24 cellular contexts compared by ENCODE assay signal in the genomic region with DNA sequence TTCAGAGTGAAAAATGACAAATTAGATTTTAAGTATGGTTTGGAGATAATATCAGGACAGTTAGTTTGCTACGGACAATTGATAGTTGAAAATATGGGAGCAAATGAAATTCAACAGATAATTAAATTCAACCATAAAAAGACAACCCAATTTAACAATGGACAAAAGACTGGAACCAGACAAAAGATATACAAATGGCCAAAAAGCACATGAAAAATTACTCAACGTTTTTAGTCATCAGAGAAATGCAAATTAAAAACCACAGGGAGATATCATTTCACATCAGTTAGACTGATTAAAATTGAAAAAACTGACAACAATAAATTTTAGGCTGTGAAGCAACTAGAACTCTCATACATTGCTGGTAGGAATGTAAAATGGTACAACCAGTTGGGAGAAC.
"Had no signal": no experiment of that assay in that cellular context is flagged by ENCODE, and none has a peak within 500 bp of the region (broad histone marks: within the 10 kb centered on the region; RNA-seq: fewer than 3 reads in every experiment).

No MANE protein-coding gene starts in this region.

- ATAC-seq: activated CD4-positive, alpha-beta T cell treated with anti-CD3 and anti-CD28 coated beads for 36 hours; Panc1; T-cell had no signal

- DNase-seq: activated B cell treated with CpG ODN at 0.5 μM for 24 hours; activated CD4-positive, alpha-beta memory T cell treated with anti-CD3 and anti-CD28 coated beads, Interleukin-2, amount 10 ng/mL, durations not matched to agents 7 days and 5 days; activated CD4-positive, alpha-beta T cell treated with anti-CD3 and anti-CD28 coated beads for 36 hours; activated CD4-positive, alpha-beta T cell treated with anti-CD3 and anti-CD28 coated beads, Interleukin-2, amount 50 U/mL, for 1 hour; activated CD8-positive, alpha-beta memory T cell treated with anti-CD3 and anti-CD28 coated beads, Interleukin-2, amount 50 U/mL, for 4 hours; activated effector memory CD4-positive, alpha-beta T cell treated with Interleukin-2 at 50 U/mL for 16 hours; activated naive CD4-positive, alpha-beta T cell; amniotic stem cell; NCI-H1048; NCI-H1417; NCI-H1694; NCI-H2029 treated with DMSO at 0.1 percent for 48 hours; NCI-H345; NCI-H510A; NCI-H526 treated with DMSO at 0.1 percent for 48 hours; NCI-H82; NK-92 treated with Interleukin-12 subunit alpha and Interleukin-12 subunit beta, amount 100 ng/mL, for 24 hours; OCI-M1; SHP77; T-cell; T-helper 2 cell; T1000 had no signal

- FAIRE-seq: TTC549 had no signal
